Comparison of ENCODE assay signal across 8 cellular contexts in the genomic region with DNA sequence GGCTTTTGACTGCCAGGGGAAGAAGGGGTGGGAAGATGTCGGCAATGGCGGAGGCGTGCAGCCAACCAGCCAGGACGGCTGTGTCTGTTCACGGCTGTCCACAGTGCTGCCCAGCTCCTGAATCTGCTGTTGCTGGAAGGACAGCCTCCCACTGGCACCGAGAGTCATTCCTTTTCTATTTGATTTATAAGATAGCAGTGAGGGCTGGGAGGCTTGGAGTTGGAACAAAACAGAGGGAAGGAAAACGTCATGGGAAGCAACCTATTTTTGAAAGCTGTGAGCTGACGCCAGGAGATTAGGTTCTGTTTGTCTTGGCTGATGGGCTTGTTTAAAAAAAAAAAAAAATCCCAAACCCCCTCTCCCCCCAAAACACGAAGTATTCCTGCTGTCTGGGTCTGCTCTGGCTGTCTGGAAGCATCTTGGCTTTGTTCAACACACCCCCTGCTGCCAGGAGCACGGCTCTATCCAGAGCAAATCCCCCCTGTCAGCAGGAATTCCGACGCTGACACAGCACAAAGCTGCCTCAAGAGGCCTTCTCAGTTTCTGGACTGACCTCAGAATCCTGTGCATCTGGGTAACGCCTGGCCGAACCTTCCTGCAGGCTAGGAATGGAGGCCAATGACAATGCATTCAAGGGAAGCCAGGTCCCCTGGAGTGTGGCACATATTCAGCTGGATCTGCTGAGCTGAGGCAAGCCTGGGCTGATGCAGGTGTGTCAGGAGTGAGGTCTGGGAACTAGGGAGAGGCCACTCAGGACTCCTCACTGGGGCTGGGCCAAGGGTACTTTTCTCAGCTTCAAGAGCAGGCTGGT. TPM values are rescaled to one million over a fixed set of nuclear protein-coding genes. Genes with fewer than 3 reads are reported as not detected.
DNase-seq lines count a peak whose midpoint lies in the region; ATAC-seq, FAIRE-seq and TF ChIP-seq lines count a peak whose summit lies in the region.

No MANE protein-coding gene starts in this region.

- peak overlapping the region; percentile 54 for H3K18ac ChIP-seq in trophoblast cell (ENCODE audit: low read length)

- peaks cover 6% of the 10 kb centered on the region for H3K79me2 ChIP-seq in trophoblast cell (ENCODE audit: control insufficient read depth, insufficient read depth, low read length, poor library complexity)

- H3K36me3 ChIP-seq in BJ (ENCODE audit: control insufficient read depth, insufficient read depth, low read length) (peaks cover 23% of the 10 kb centered on the region), trophoblast cell (ENCODE audit: control insufficient read depth in 1 of 2, insufficient read depth in 2 of 2, low read length in 2 of 2) (peaks cover 41 to 44% of the 10 kb centered on the region in 2 experiments)

- peak overlapping the region; percentile 80 for H2BK5ac ChIP-seq in trophoblast cell (ENCODE audit: low read depth, low read length, poor library complexity)

- peak; percentile 64 for DNase-seq in BJ (ENCODE audit: low read depth)
- DNase-seq in Right ventricle myocardium inferior (ENCODE audit: missing footprints): peak; percentile 87
- DNase-seq in trophoblast cell: no peak
- no peak for DNase-seq in H54 (ENCODE audit: insufficient read length, low spot score)

- H3K9me3 ChIP-seq in trophoblast cell (ENCODE audit: insufficient read depth, low read depth, low read length): peaks cover 3% of the 10 kb centered on the region

- no CpG with 5 or more reads among the region's 14 CpGs for WGBS in trophoblast cell (ENCODE audit: extremely low coverage, insufficient coverage, insufficient read length)

- no peak for TF ChIP-seq POLR2A in H54 (IDR thresholded peaks at IDR 0.05; ENCODE audit: low read depth, low read length)

- peak overlapping the region; percentile 58 for H2AK5ac ChIP-seq in trophoblast cell (ENCODE audit: low read length)

- H3K4me3 ChIP-seq in BJ (ENCODE audit: low read depth, low read length): no peak overlapping the region
- no peak overlapping the region for H3K4me3 ChIP-seq in trophoblast cell (ENCODE audit: low read depth, low read length)

- H4K12ac ChIP-seq in trophoblast cell (ENCODE audit: low read depth, low read length): no peak overlapping the region

- H3K4me1 ChIP-seq in trophoblast cell (ENCODE audit: control insufficient read depth in 1 of 2, insufficient read depth in 2 of 2, low read length in 2 of 2): peaks cover 26 to 36% of the 10 kb centered on the region in 2 experiments

- FAIRE-seq in H54 (lab: Jason Lieb, UNC): no peak

- H3K4ac ChIP-seq in trophoblast cell (ENCODE audit: low read depth, low read length): peak overlapping the region; percentile 43

- intact Hi-C loops in Right ventricle myocardium inferior (cut with DNase I): loop anchor here (1.0 to 5.0 kb wide), 2 partner anchors 42 to 95 kb away; partner anchors contain the start of genes DRC3 and TOM1L2

- H3K27me3 ChIP-seq in BJ (ENCODE audit: control insufficient read depth, insufficient read depth, low read length): no peaks in the 10 kb centered on the region
- H3K27me3 ChIP-seq in trophoblast cell (ENCODE audit: insufficient read depth, low read length): no peaks in the 10 kb centered on the region

- H2AFZ ChIP-seq in trophoblast cell (ENCODE audit: insufficient read depth, low read length, poor library complexity): no peak overlapping the region

- no peak overlapping the region for H3K9ac ChIP-seq in trophoblast cell (ENCODE audit: low read length)

- peak overlapping the region; percentile 9 for H3K4me2 ChIP-seq in trophoblast cell (ENCODE audit: low read length)

- peak overlapping the region; percentile 77 for H3K14ac ChIP-seq in trophoblast cell (ENCODE audit: low read length)

- peak overlapping the region; percentile 67 for H4K8ac ChIP-seq in trophoblast cell (ENCODE audit: low read depth, low read length)

- peak; percentile 89 for ATAC-seq in SK-N-SH treated with all-trans-retinoic acid at 6 μM for 48 hours
- peak; percentile 85 for ATAC-seq in Right ventricle myocardium inferior
- ATAC-seq in HG03139 (IDR thresholded peaks at IDR 0.05; ENCODE audit: unreplicated experiment): no peak
- no peak for ATAC-seq in GM21576 (IDR thresholded peaks at IDR 0.05; ENCODE audit: unreplicated experiment)
- no peak for ATAC-seq in GM19328 (IDR thresholded peaks at IDR 0.05; ENCODE audit: unreplicated experiment)

- H2BK120ac ChIP-seq in trophoblast cell (ENCODE audit: insufficient read depth, low read length, poor library complexity): peak overlapping the region; percentile 67

- CTCF ChIA-PET in BJ (lab: Yijun Ruan, JAX): interaction anchor here (1.5 to 3.0 kb wide), 7 partner anchors 14 to 198 kb away, joined by 4 to 19 read pairs (median 10); no protein-coding TSS in a partner anchor

- POLR2A ChIA-PET in BJ (lab: Charles Lee): interaction anchor here (0.6 to 0.7 kb wide), 2 partner anchors 206 to 234 kb away, joined by 3 to 4 read pairs; no protein-coding TSS in a partner anchor

- H4K91ac ChIP-seq in trophoblast cell (ENCODE audit: low read depth, low read length): peak overlapping the region; percentile 88

- H3K27ac ChIP-seq in trophoblast cell (ENCODE audit: low read depth, low read length): peak overlapping the region; percentile 85

- TF ChIP-seq CTCF in BJ (IDR thresholded peaks at IDR 0.05; ENCODE audit: insufficient read depth, low read depth, low read length): peak; percentile 25

- H3K79me1 ChIP-seq in trophoblast cell (ENCODE audit: low read length): peaks cover 13% of the 10 kb centered on the region

- peak overlapping the region; percentile 48 for H2BK12ac ChIP-seq in trophoblast cell (ENCODE audit: low read length)

- no peak overlapping the region for H3K23ac ChIP-seq in trophoblast cell (ENCODE audit: low read length)

TF ChIP-seq in SK-N-SH treated with all-trans-retinoic acid at 6 μM for 48 hours, 23 proteins besides CTCF, POLR2A, EP300 and RAD21 (continues in another document):
- TF ChIP-seq, protein P1, sequence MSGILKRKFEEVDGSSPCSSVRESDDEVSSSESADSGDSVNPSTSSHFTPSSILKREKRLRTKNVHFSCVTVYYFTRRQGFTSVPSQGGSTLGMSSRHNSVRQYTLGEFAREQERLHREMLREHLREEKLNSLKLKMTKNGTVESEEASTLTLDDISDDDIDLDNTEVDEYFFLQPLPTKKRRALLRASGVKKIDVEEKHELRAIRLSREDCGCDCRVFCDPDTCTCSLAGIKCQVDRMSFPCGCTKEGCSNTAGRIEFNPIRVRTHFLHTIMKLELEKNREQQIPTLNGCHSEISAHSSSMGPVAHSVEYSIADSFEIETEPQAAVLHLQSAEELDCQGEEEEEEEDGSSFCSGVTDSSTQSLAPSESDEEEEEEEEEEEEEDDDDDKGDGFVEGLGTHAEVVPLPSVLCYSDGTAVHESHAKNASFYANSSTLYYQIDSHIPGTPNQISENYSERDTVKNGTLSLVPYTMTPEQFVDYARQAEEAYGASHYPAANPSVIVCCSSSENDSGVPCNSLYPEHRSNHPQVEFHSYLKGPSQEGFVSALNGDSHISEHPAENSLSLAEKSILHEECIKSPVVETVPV (CRISPR knock-in tag; IDR thresholded peaks at IDR 0.05): peak; percentile 52; the same call in 1 of the 2 replicates
- TF ChIP-seq ZNF70 (CRISPR knock-in tag; IDR thresholded peaks at IDR 0.05) (0 out of 2 replicates have a peak, but pooled peaks have one; percentile 9), ISL1 (CRISPR knock-in tag; IDR thresholded peaks at IDR 0.05) (peak; percentile 77), PATZ1 (CRISPR knock-in tag; IDR thresholded peaks at IDR 0.05; ENCODE audit: borderline replicate concordance) (no peak), ZC3H10 (CRISPR knock-in tag; IDR thresholded peaks at IDR 0.05) (no peak), TCF4 (CRISPR knock-in tag; IDR thresholded peaks at IDR 0.05; ENCODE audit: borderline replicate concordance) (peak; percentile 39; the same call in 1 of the 2 replicates), TSHZ2 (CRISPR knock-in tag; IDR thresholded peaks at IDR 0.05) (peak; percentile 9; the same call in 1 of the 2 replicates), GLIS3 (CRISPR knock-in tag; IDR thresholded peaks at IDR 0.05) (no peak), CSDC2 (CRISPR knock-in tag; IDR thresholded peaks at IDR 0.05) (peak; percentile 86)

RNA-seq across cellular contexts. Expression of gene SREBF1, which starts 41.0 kb away (rescaled TPM):
- 14.2 and 27.7 TPM in 2 replicates for polyA plus RNA-seq in BJ (2011; rRNA removed)
- polyA minus RNA-seq in BJ (2011; rRNA and poly(A)+ RNA removed): 21.8 and 36.8 TPM in 2 replicates
- 18.9 TPM for total RNA-seq in Right ventricle myocardium inferior
- polyA plus RNA-seq in trophoblast cell (2013): 95.5 and 107 TPM in 2 replicates

Comparison
In these comparisons a context has a peak if more than half of its experiments do, and no peak if none do; other contexts are left out.
1. DNase-seq: peak in BJ (single experiment) and Right ventricle myocardium inferior (single experiment); none in trophoblast cell (0 of 2) and H54 (single experiment).
2. ATAC-seq: peak in SK-N-SH treated with all-trans-retinoic acid at 6 μM for 48 hours (single experiment) and Right ventricle myocardium inferior (single experiment); none in HG03139 (single experiment), GM21576 (single experiment) and GM19328 (single experiment).